19 cellular contexts compared by ENCODE assay signal in the genomic region with DNA sequence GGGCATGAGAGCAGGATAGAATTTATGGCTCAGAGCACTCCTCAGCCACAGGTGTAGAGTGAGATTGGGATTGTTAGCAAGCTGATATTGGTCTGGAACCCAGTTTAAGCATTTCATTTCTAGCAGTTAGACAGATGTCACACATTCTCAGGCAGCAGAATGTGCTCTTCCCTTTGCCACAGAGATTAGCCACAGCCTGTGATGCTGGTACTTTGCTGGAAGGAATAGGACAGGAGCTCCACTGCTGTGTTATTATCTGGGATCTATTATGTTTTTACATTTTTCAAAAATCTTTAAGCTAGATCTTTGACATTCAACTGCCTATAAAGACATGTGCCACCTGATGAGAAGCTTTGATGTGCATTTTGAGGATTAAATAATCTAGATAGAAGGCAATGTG.
"Had no signal": no experiment of that assay in that cellular context is flagged by ENCODE, and none has a peak within 500 bp of the region (broad histone marks: within the 10 kb centered on the region; RNA-seq: fewer than 3 reads in every experiment).

No MANE protein-coding gene starts in this region.

- H3K4me1 ChIP-seq: esophagus muscularis mucosa, gastrocnemius medialis, left ventricle myocardium inferior, lower lobe of right lung, right atrium auricular region, sigmoid colon, testis, tibial nerve had no signal

- FAIRE-seq: kidney had no signal

- H3K36me3 ChIP-seq: esophagus muscularis mucosa, gastrocnemius medialis, left ventricle myocardium inferior, lower lobe of right lung, right atrium auricular region, sigmoid colon, tibial nerve had no signal

- H3K27ac ChIP-seq: epithelial cell of prostate, esophagus muscularis mucosa, gastrocnemius medialis, left ventricle myocardium inferior, lower lobe of right lung, right atrium auricular region, sigmoid colon, skin epidermis, testis, tibial nerve had no signal

- DNase-seq: effector memory CD4-positive, alpha-beta T cell; gastrocnemius medialis; kidney; left cardiac atrium; left ventricle myocardium inferior; lower lobe of right lung; midbrain; posterior cingulate gyrus; sigmoid colon; stimulated activated CD4-positive, alpha-beta T cell treated with anti-CD3 and anti-CD28 coated beads, Interleukin-2, amount 100 ng/mL, for 24 hours; stimulated activated CD4-positive, alpha-beta T cell treated with anti-CD3 and anti-CD28 coated beads, Interleukin-4, amount 100 ng/mL, for 4 hours; stimulated activated naive B cell treated with anti-CD40 and anti-IgM and Interleukin-4, amounts not matched to agents 10 μg/mL and 1 μg/mL and 100 μg/mL, for 72 hours; stimulated activated naive CD8-positive, alpha-beta T cell treated with anti-CD3 and anti-CD28 coated beads, Interleukin-15, amount 100 ng/mL, for 72 hours; testis had no signal

- H3K27me3 ChIP-seq: esophagus muscularis mucosa, gastrocnemius medialis, right atrium auricular region, sigmoid colon, testis, tibial nerve had no signal

- H3K9me3 ChIP-seq: esophagus muscularis mucosa, gastrocnemius medialis, left ventricle myocardium inferior, lower lobe of right lung, right atrium auricular region, sigmoid colon, testis, tibial nerve had no signal

- H3K4me3 ChIP-seq: esophagus muscularis mucosa, gastrocnemius medialis, left ventricle myocardium inferior, lower lobe of right lung, right atrium auricular region, sigmoid colon, skin epidermis, testis, tibial nerve had no signal
